ENCODE assay signal across 8 cellular contexts in genomic region chr2:28681216-28681981, GRCh38.
DNase-seq lines count a peak whose midpoint lies in the region; ATAC-seq and TF ChIP-seq lines count a peak whose summit lies in the region.

No MANE protein-coding gene starts in this region.

- H3K27me3 Mint-ChIP-seq in activated CD8-positive, alpha-beta T cell treated with anti-CD3 and anti-CD28 coated beads for 36 hours = no peaks in the 10 kb centered on the region

- H3K4me3 ChIP-seq in heart left ventricle (no peak overlapping the region), esophagus muscularis mucosa (no peak overlapping the region)

- DNase-seq in heart left ventricle = peak in 2 of 5 donors; percentile 42 to 46
- DNase-seq in cardiac septum (ENCODE audit: low spot score) = no peak
- peak; percentile 84 for DNase-seq in activated CD8-positive, alpha-beta T cell treated with anti-CD3 and anti-CD28 coated beads for 36 hours
- DNase-seq in esophagus muscularis mucosa (ENCODE audit: extremely low spot score) = no peak
- peak; percentile 46 to 63 for DNase-seq in stimulated activated CD4-positive, alpha-beta T cell treated with anti-CD3 and anti-CD28 coated beads, Interleukin-4, amount 100 ng/mL, for 4 hours
- DNase-seq in NCI-H446 (lab: John Stamatoyannopoulos, UW) = no peak
- DNase-seq in NCI-H510A (lab: John Stamatoyannopoulos, UW) = no peak

- H3K36me3 Mint-ChIP-seq in activated CD8-positive, alpha-beta T cell treated with anti-CD3 and anti-CD28 coated beads for 36 hours (ENCODE audit: low read depth) = no peaks in the 10 kb centered on the region

- H3K9me3 ChIP-seq in heart left ventricle (no peaks in the 10 kb centered on the region), esophagus muscularis mucosa (no peaks in the 10 kb centered on the region)

- TF ChIP-seq POLR2A in heart left ventricle (IDR thresholded peaks at IDR 0.05) (no peak), esophagus muscularis mucosa (IDR thresholded peaks at IDR 0.05; ENCODE audit: low read depth) (no peak)

- WGBS in heart left ventricle, 4 donors = 29 to 48% (median 41%) methylated on average over 5 of the region's 5 CpGs
- WGBS in esophagus muscularis mucosa = 18% methylated on average over 5 of the region's 5 CpGs

- intact Hi-C loops in heart left ventricle (cut with DNase I) (loop anchor here in 7 of 10 donors (5.0 to 10.0 kb wide), 4 partner anchors 57 to 89 kb away; partner anchors contain the start of gene PPP1CB (in 4 of the 7)), cardiac septum (cut with DNase I) (loop anchor here (5.0 kb wide), 1 partner anchor 71 kb away; the partner anchor contains the start of gene PPP1CB), esophagus muscularis mucosa (cut with DNase I) (loop anchor here (5.0 kb wide), 1 partner anchor 66 kb away; no protein-coding TSS in a partner anchor)
- intact Hi-C loops in activated CD8-positive, alpha-beta T cell treated with anti-CD3 and anti-CD28 coated beads for 36 hours (cut with micrococcal nuclease) = loop anchor here (5.0 kb wide), 1 partner anchor 59 kb away; no protein-coding TSS in a partner anchor

- TF ChIP-seq EP300 in esophagus muscularis mucosa (IDR thresholded peaks at IDR 0.05) = no peak

- CTCF ChIA-PET in activated CD8-positive, alpha-beta T cell treated with anti-CD3 and anti-CD28 coated beads for 36 hours (lab: Charles Lee) = interaction anchor here (1.4 kb wide), 1 partner anchor 87 kb away, joined by 4 read pairs; no protein-coding TSS in a partner anchor

- TF ChIP-seq CTCF in heart left ventricle (IDR thresholded peaks at IDR 0.05) = no peak
- no peak for TF ChIP-seq CTCF in activated CD8-positive, alpha-beta T cell treated with anti-CD3 and anti-CD28 coated beads for 36 hours (IDR thresholded peaks at IDR 0.05)
- no peak for TF ChIP-seq CTCF in esophagus muscularis mucosa (IDR thresholded peaks at IDR 0.05)

- ATAC-seq in heart left ventricle (peak in 1 of 4 donors; percentile 52), HG03460 (IDR thresholded peaks at IDR 0.05; ENCODE audit: unreplicated experiment) (peak; percentile 92)
- ATAC-seq in activated CD8-positive, alpha-beta T cell treated with anti-CD3 and anti-CD28 coated beads for 36 hours = peak; percentile 93

- peak overlapping the region in 11 of 12 donors; percentile 8 to 83 (median 74) for H3K27ac ChIP-seq in heart left ventricle
- H3K27ac ChIP-seq in esophagus muscularis mucosa (replicated peaks in 1 of 4) = peak overlapping the region; percentile 77 to 85 (median 83)

- H3K4me3 Mint-ChIP-seq in activated CD8-positive, alpha-beta T cell treated with anti-CD3 and anti-CD28 coated beads for 36 hours = peak overlapping the region; percentile 52

- peaks cover 40% of the 10 kb centered on the region for H3K4me1 Mint-ChIP-seq in activated CD8-positive, alpha-beta T cell treated with anti-CD3 and anti-CD28 coated beads for 36 hours (ENCODE audit: low read depth)

- peak overlapping the region; percentile 95 for H3K27ac Mint-ChIP-seq in activated CD8-positive, alpha-beta T cell treated with anti-CD3 and anti-CD28 coated beads for 36 hours

- H3K4me1 ChIP-seq in heart left ventricle (peaks cover 14 to 74% (median 52%) of the 10 kb centered on the region in 12 donors), esophagus muscularis mucosa (peaks cover 54 to 84% (median 79%) of the 10 kb centered on the region in 4 donors)

- H3K36me3 ChIP-seq in heart left ventricle = no peaks in the 10 kb centered on the region
- H3K36me3 ChIP-seq in esophagus muscularis mucosa = no peaks in the 10 kb centered on the region

- H3K27me3 ChIP-seq in heart left ventricle (no peaks in the 10 kb centered on the region), esophagus muscularis mucosa (no peaks in the 10 kb centered on the region)

- no peaks in the 10 kb centered on the region for H3K9me3 Mint-ChIP-seq in activated CD8-positive, alpha-beta T cell treated with anti-CD3 and anti-CD28 coated beads for 36 hours

- POLR2A ChIA-PET in activated CD8-positive, alpha-beta T cell treated with anti-CD3 and anti-CD28 coated beads for 36 hours (lab: Charles Lee) = interaction anchor here (1.0 to 2.0 kb wide), 3 partner anchors 57 to 103 kb away, joined by 3 to 5 read pairs (median 3); partner anchors contain the start of gene PPP1CB

Comparison
In these comparisons a context has a peak if more than half of its experiments do, and no peak if none do; other contexts are left out.
1. DNase-seq: peak in activated CD8-positive, alpha-beta T cell treated with anti-CD3 and anti-CD28 coated beads for 36 hours (single experiment) and stimulated activated CD4-positive, alpha-beta T cell treated with anti-CD3 and anti-CD28 coated beads, Interleukin-4, amount 100 ng/mL, for 4 hours (2 of 2); none in cardiac septum (single experiment), esophagus muscularis mucosa (single experiment), NCI-H446 (0 of 2) and NCI-H510A (single experiment).